In the genomic region with DNA sequence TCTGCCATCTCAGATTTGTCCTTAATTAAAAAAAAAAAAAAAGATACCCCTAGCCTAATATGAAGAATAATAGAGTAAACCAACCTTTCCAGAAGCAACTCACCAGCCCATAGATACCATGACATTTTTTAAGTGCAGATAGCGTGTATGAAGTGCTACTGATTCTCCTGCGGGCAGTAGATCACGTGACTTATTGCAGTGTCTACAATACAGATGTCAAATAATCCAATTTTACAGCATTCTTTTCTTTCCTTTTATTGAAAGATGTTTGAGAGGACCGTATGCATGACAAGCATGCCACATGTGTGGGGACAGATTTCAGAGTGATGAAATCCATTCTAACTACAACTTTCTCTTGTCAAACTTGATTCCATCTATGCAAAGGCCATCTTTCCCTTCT, we compare ENCODE assay signal across 2 cellular contexts.
TF ChIP-seq lines count a peak whose summit lies in the region.

No MANE protein-coding gene starts in this region.

TF ChIP-seq in HepG2, 621 proteins besides CTCF, POLR2A, EP300 and RAD21:
- peak; percentile 80 for TF ChIP-seq RAD51 (IDR thresholded peaks at IDR 0.05; ENCODE audit: borderline replicate concordance)
- TF ChIP-seq, protein P1, sequence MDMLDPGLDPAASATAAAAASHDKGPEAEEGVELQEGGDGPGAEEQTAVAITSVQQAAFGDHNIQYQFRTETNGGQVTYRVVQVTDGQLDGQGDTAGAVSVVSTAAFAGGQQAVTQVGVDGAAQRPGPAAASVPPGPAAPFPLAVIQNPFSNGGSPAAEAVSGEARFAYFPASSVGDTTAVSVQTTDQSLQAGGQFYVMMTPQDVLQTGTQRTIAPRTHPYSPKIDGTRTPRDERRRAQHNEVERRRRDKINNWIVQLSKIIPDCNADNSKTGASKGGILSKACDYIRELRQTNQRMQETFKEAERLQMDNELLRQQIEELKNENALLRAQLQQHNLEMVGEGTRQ (IDR thresholded peaks at IDR 0.05; ENCODE audit: low read depth, low read length) = peak; percentile 59; the same call in 1 of the 2 replicates
- TF ChIP-seq, protein P1 (CRISPR knock-in tag; IDR thresholded peaks at IDR 0.05; ENCODE audit: borderline replicate concordance) = no peak
- no peak for TF ChIP-seq TGIF2 (CRISPR knock-in tag; IDR thresholded peaks at IDR 0.05)

TF ChIP-seq in K562, 482 proteins besides CTCF, POLR2A, EP300 and RAD21:
- TF ChIP-seq, protein P1 (CRISPR knock-in tag; IDR thresholded peaks at IDR 0.05) = 0 out of 2 replicates have a peak, but pooled peaks have one; percentile 23
- TF ChIP-seq CBFA2T2 (conservative IDR thresholded peaks at IDR 0.05) (peak; percentile 28), ARHGAP35 (IDR thresholded peaks at IDR 0.05; ENCODE audit: partially characterized antibody) (no peak), SRSF9 (IDR thresholded peaks at IDR 0.05; ENCODE audit: borderline replicate concordance, low read depth, low read length) (no peak), PML (IDR thresholded peaks at IDR 0.05; ENCODE audit: low read length) (no peak), POLR3G (IDR thresholded peaks at IDR 0.05; ENCODE audit: extremely low read depth, insufficient read length, insufficient replicate concordance) (no peak), SMAD1 (IDR thresholded peaks at IDR 0.05; ENCODE audit: low read depth, low read length, partially characterized antibody) (no peak), TFE3 (CRISPR knock-in tag; IDR thresholded peaks at IDR 0.05) (peak; percentile 91), FUS (optimal IDR thresholded peaks at IDR 0.05; ENCODE audit: low read depth, low read length) (no peak), ATF4 (CRISPR knock-in tag; IDR thresholded peaks at IDR 0.05) (no peak), NR2F6 (CRISPR knock-in tag; IDR thresholded peaks at IDR 0.05) (no peak), ZMIZ1 (IDR thresholded peaks at IDR 0.05; ENCODE audit: low read depth in 2 of 2, low read length in 2 of 2) (no peak), SPI1 (IDR thresholded peaks at IDR 0.05; ENCODE audit: borderline replicate concordance, low read depth, low read length) (no peak), TEAD2 (tag; IDR thresholded peaks at IDR 0.05) (no peak), RAD51 (IDR thresholded peaks at IDR 0.05; ENCODE audit: borderline replicate concordance, low read depth) (peak; percentile 73)
TF ChIP-seq in K562: peak in this region for 4.
